In genomic region chr9:137989156-137989555, GRCh38 we compare ENCODE assay signal across 20 cellular contexts.
"Had no signal": no experiment of that assay in that cellular context is flagged by ENCODE, and none has a peak within 500 bp of the region (broad histone marks: within the 10 kb centered on the region; RNA-seq: fewer than 3 reads in every experiment).

No MANE protein-coding gene starts in this region.

- H3K36me3 ChIP-seq: colonic mucosa, ovary had no signal

- H3K4me3 Mint-ChIP-seq: endodermal cell; natural killer cell; neural crest cell; stimulated activated effector memory CD8-positive, alpha-beta T cell treated with anti-CD3 and anti-CD28 coated beads, Interleukin-12 subunit alpha, Interleukin-12 subunit beta, amount 100 ng/mL, for 72 hours had no signal

- H3K4me1 ChIP-seq: colonic mucosa, foreskin keratinocyte had no signal

- H3K9me3 ChIP-seq: colonic mucosa, mucosa of descending colon, ovary had no signal

- H3K4me3 ChIP-seq: colonic mucosa, hepatocyte, mucosa of descending colon, ovary had no signal

- H3K27ac ChIP-seq: colonic mucosa, foreskin keratinocyte, hepatocyte, ovary had no signal

- H3K4me1 Mint-ChIP-seq: endodermal cell, natural killer cell, neural crest cell had no signal

- DNase-seq: cerebellar nuclear complex; colonic mucosa; dermis blood vessel endothelial cell; effector CD4-positive, alpha-beta T cell; endodermal cell; erythroblast; foreskin keratinocyte; left colon; mammary epithelial cell; mucosa of descending colon; natural killer cell; stimulated activated CD4-positive, alpha-beta T cell treated with anti-CD3 and anti-CD28 coated beads, Interleukin-4, amount 100 ng/mL, for 1 hour; stimulated activated CD8-positive, alpha-beta memory T cell treated with anti-CD3 and anti-CD28 coated beads, Interleukin-4, amount 100 ng/mL, for 48 hours; stimulated activated naive CD8-positive, alpha-beta T cell treated with anti-CD3 and anti-CD28 coated beads, Interleukin-15, Interleukin-2, amounts not matched to agents 100 U/mL and 50 U/mL, for 24 hours; trophoblast cell had no signal

- H3K27ac Mint-ChIP-seq: endodermal cell; natural killer cell; stimulated activated effector memory CD8-positive, alpha-beta T cell treated with anti-CD3 and anti-CD28 coated beads, Interleukin-12 subunit alpha, Interleukin-12 subunit beta, amount 100 ng/mL, for 72 hours had no signal

- ATAC-seq: foreskin keratinocyte; left colon; mucosa of descending colon; natural killer cell; right cardiac atrium; stimulated activated effector memory CD8-positive, alpha-beta T cell treated with anti-CD3 and anti-CD28 coated beads, Interleukin-12 subunit alpha, Interleukin-12 subunit beta, amount 100 ng/mL, for 72 hours; stimulated activated naive CD8-positive, alpha-beta T cell treated with anti-CD3 and anti-CD28 coated beads, Interleukin-15, Interleukin-2, amounts not matched to agents 100 U/mL and 50 U/mL, for 24 hours had no signal

- H3K36me3 Mint-ChIP-seq: natural killer cell; stimulated activated effector memory CD8-positive, alpha-beta T cell treated with anti-CD3 and anti-CD28 coated beads, Interleukin-12 subunit alpha, Interleukin-12 subunit beta, amount 100 ng/mL, for 72 hours had no signal

- H3K27me3 ChIP-seq: colonic mucosa, foreskin keratinocyte, hepatocyte, ovary had no signal

- H3K9me3 Mint-ChIP-seq: natural killer cell; stimulated activated effector memory CD8-positive, alpha-beta T cell treated with anti-CD3 and anti-CD28 coated beads, Interleukin-12 subunit alpha, Interleukin-12 subunit beta, amount 100 ng/mL, for 72 hours had no signal
